12 cellular contexts compared by ENCODE assay signal in the genomic region with DNA sequence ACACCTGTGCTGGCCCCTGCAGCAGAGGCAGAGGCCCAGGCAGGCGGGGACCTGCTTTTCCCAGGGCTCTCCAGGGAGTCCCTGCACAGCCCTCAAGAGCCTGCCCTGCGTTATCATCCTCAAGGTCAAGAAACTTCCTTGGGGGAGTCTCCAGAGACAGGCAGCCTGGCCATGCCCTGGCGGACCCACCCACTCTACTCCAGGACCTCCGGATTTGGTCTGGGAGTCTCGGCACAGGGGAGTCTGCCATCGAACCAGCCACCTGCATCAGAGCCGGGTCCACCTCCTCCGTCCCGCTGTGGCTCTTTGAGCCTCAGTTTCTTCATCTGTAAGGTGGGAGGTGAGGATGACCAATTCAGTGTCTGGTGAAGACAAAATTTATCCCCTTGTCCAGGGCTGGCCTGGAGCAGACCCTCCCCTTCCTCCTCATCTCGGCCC.
DNase-seq lines count a peak whose midpoint lies in the region; ATAC-seq and TF ChIP-seq lines count a peak whose summit lies in the region.
"Had no signal": no experiment of that assay in that cellular context is flagged by ENCODE, and none has a peak within 500 bp of the region (broad histone marks: within the 10 kb centered on the region; RNA-seq: fewer than 3 reads in every experiment).

No MANE protein-coding gene starts in this region.

- no peak for DNase-seq in activated naive CD8-positive, alpha-beta T cell treated with anti-CD3 and anti-CD28 coated beads, Interleukin-2, amount 50 U/mL, for 24 hours
- DNase-seq in right cardiac atrium (peak in 1 of 3 donors; percentile 54), SIG-M5 (lab: John Stamatoyannopoulos, UW) (no peak), nephron progenitor cell (no peak)
- DNase-seq: HFFc6 had no signal

- WGBS in right cardiac atrium: 89% methylated on average over 10 of the region's 10 CpGs

- TF ChIP-seq CTCF in nephron progenitor cell (IDR thresholded peaks at IDR 0.05): no peak

- intact Hi-C loops in right cardiac atrium (cut with DNase I): no loop called here

- no peaks in the 10 kb centered on the region for H3K9me3 Mint-ChIP-seq in activated naive CD8-positive, alpha-beta T cell (ENCODE audit: low read depth)
- no peaks in the 10 kb centered on the region for H3K9me3 Mint-ChIP-seq in activated naive CD8-positive, alpha-beta T cell treated with anti-CD3 and anti-CD28 coated beads, Interleukin-2, amount 50 U/mL, for 24 hours
- H3K9me3 Mint-ChIP-seq in activated T-helper 17 cell treated with anti-CD3 and anti-CD28 coated beads, Interleukin-2, amount 50 U/mL, for 72 hours: no peaks in the 10 kb centered on the region
- no peaks in the 10 kb centered on the region for H3K9me3 Mint-ChIP-seq in nephron progenitor cell
- H3K9me3 Mint-ChIP-seq: HFFc6 had no signal

- H3K27ac Mint-ChIP-seq in activated naive CD8-positive, alpha-beta T cell: peak overlapping the region; percentile 92
- no peak overlapping the region for H3K27ac Mint-ChIP-seq in activated naive CD8-positive, alpha-beta T cell treated with anti-CD3 and anti-CD28 coated beads, Interleukin-2, amount 50 U/mL, for 24 hours
- H3K27ac Mint-ChIP-seq in activated T-helper 17 cell treated with anti-CD3 and anti-CD28 coated beads, Interleukin-2, amount 50 U/mL, for 72 hours: peak overlapping the region; percentile 94
- H3K27ac Mint-ChIP-seq in nephron progenitor cell: no peak overlapping the region
- H3K27ac Mint-ChIP-seq: HFFc6 had no signal

- H3K27me3 ChIP-seq in right cardiac atrium (ENCODE audit: control insufficient read depth, insufficient read depth): no peaks in the 10 kb centered on the region

- ATAC-seq in activated naive CD8-positive, alpha-beta T cell treated with anti-CD3 and anti-CD28 coated beads, Interleukin-2, amount 50 U/mL, for 24 hours: no peak
- ATAC-seq in activated T-helper 17 cell treated with anti-CD3 and anti-CD28 coated beads, Interleukin-2, amount 50 U/mL, for 72 hours (replicated peaks): no peak
- ATAC-seq in right cardiac atrium (no peak), GM21447 (IDR thresholded peaks at IDR 0.05; ENCODE audit: unreplicated experiment) (no peak)

- peaks cover 21% of the 10 kb centered on the region for H3K4me1 ChIP-seq in right cardiac atrium (ENCODE audit: control insufficient read depth, insufficient read depth, low read length)

- H3K27ac ChIP-seq in right cardiac atrium (ENCODE audit: low read length) (peak overlapping the region; percentile 40), temporal lobe (ENCODE audit: low read depth, low read length) (peak overlapping the region; percentile 73)

- no peak overlapping the region for H3K4me3 ChIP-seq in right cardiac atrium (ENCODE audit: low read length)
- H3K4me3 ChIP-seq: left lung, transverse colon had no signal

- no peaks in the 10 kb centered on the region for H3K9me3 ChIP-seq in right cardiac atrium (ENCODE audit: control insufficient read depth, low read length)
- H3K9me3 ChIP-seq: left lung, SK-N-SH, transverse colon had no signal

- H3K36me3 Mint-ChIP-seq in activated naive CD8-positive, alpha-beta T cell: no peaks in the 10 kb centered on the region
- H3K36me3 Mint-ChIP-seq in activated naive CD8-positive, alpha-beta T cell treated with anti-CD3 and anti-CD28 coated beads, Interleukin-2, amount 50 U/mL, for 24 hours (ENCODE audit: low read depth): no peaks in the 10 kb centered on the region
- no peaks in the 10 kb centered on the region for H3K36me3 Mint-ChIP-seq in activated T-helper 17 cell treated with anti-CD3 and anti-CD28 coated beads, Interleukin-2, amount 50 U/mL, for 72 hours (ENCODE audit: low read depth)
- H3K36me3 Mint-ChIP-seq in nephron progenitor cell (ENCODE audit: low read depth): no peaks in the 10 kb centered on the region

- H3K4me1 Mint-ChIP-seq in activated naive CD8-positive, alpha-beta T cell (ENCODE audit: low read depth): peaks cover 89% of the 10 kb centered on the region
- H3K4me1 Mint-ChIP-seq in activated naive CD8-positive, alpha-beta T cell treated with anti-CD3 and anti-CD28 coated beads, Interleukin-2, amount 50 U/mL, for 24 hours: peaks cover 90% of the 10 kb centered on the region
- peaks cover 51% of the 10 kb centered on the region for H3K4me1 Mint-ChIP-seq in activated T-helper 17 cell treated with anti-CD3 and anti-CD28 coated beads, Interleukin-2, amount 50 U/mL, for 72 hours
- peaks cover 56% of the 10 kb centered on the region for H3K4me1 Mint-ChIP-seq in nephron progenitor cell

- H3K27me3 Mint-ChIP-seq in activated naive CD8-positive, alpha-beta T cell: no peaks in the 10 kb centered on the region
- H3K27me3 Mint-ChIP-seq in activated naive CD8-positive, alpha-beta T cell treated with anti-CD3 and anti-CD28 coated beads, Interleukin-2, amount 50 U/mL, for 24 hours: peaks cover 6% of the 10 kb centered on the region
- H3K27me3 Mint-ChIP-seq in activated T-helper 17 cell treated with anti-CD3 and anti-CD28 coated beads, Interleukin-2, amount 50 U/mL, for 72 hours: no peaks in the 10 kb centered on the region
- peaks cover 49% of the 10 kb centered on the region for H3K27me3 Mint-ChIP-seq in nephron progenitor cell (ENCODE audit: low read depth, poor library complexity)

- no peak overlapping the region for H3K4me3 Mint-ChIP-seq in activated naive CD8-positive, alpha-beta T cell
- no peak overlapping the region for H3K4me3 Mint-ChIP-seq in activated naive CD8-positive, alpha-beta T cell treated with anti-CD3 and anti-CD28 coated beads, Interleukin-2, amount 50 U/mL, for 24 hours
- H3K4me3 Mint-ChIP-seq in activated T-helper 17 cell treated with anti-CD3 and anti-CD28 coated beads, Interleukin-2, amount 50 U/mL, for 72 hours: peak overlapping the region; percentile 74
- H3K4me3 Mint-ChIP-seq in nephron progenitor cell: no peak overlapping the region
- H3K4me3 Mint-ChIP-seq: HFFc6 had no signal

Comparison
In these comparisons a context has a peak if more than half of its experiments do, and no peak if none do; other contexts are left out.
1. H3K27ac Mint-ChIP-seq: peak in activated naive CD8-positive, alpha-beta T cell (single experiment) and activated T-helper 17 cell treated with anti-CD3 and anti-CD28 coated beads, Interleukin-2, amount 50 U/mL, for 72 hours (single experiment); none in activated naive CD8-positive, alpha-beta T cell treated with anti-CD3 and anti-CD28 coated beads, Interleukin-2, amount 50 U/mL, for 24 hours (single experiment) and nephron progenitor cell (single experiment).